ENCODE assay signal across 8 cellular contexts in the genomic region with DNA sequence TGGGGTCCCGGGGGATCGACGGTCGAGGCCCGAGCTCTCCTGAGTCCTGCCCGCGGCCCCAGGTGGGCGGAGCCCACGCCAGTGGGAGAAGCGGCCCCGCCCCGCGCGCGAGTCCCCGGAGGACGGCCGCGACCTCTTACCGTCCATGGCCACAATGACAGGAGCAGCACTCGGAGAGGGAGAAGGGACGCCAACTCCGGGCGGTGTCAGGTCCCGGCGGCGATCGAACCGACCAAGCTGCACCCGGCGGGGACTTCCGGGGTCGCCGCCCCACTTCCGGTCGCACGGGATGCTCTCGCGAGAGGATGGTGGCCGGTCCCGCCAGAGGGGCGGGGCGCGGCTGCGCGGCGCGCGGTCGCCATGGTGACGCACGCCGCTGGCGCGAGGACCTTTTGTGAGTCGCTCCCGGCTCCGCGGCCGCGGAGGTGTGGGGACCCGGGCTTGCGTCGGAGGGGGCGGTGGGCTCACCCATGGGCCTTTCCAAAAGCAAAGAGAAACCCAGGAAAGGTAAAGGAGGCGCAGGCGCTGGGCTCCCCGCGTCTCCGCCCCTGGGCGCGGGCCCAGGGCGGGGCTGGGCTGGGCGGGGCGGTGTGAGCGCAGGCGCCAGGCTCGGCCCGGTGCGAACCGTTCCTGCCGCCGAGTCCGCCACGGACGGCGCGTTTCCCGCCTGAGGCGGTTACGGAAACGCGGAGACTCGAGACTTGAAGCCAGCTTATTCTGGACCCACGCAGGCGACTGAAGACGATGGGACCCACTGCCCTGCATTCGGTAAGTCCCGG. TPM values are rescaled to one million over a fixed set of nuclear protein-coding genes. Genes with fewer than 3 reads are reported as not detected.
A peak's percentile ranks its signal among the peaks of the same experiment; 100 is the strongest.
DNase-seq lines count a peak whose midpoint lies in the region; ATAC-seq lines count a peak whose summit lies in the region.

TSS of gene CHMP1A (minus strand) at position 267 of the 779 bp plus-strand sequence. CDS start at position 147, 120 bp downstream.
TSS of gene SPATA33 (plus strand) at position 395 of the 779 bp plus-strand sequence. CDS start at position 471, 76 bp downstream.

- peak; percentile 83 for ATAC-seq in GM21447 (IDR thresholded peaks at IDR 0.05; ENCODE audit: unreplicated experiment)

- H3K27me3 ChIP-seq in HUES6 (ENCODE audit: control insufficient read depth, insufficient read depth, low read length) (no peaks in the 10 kb centered on the region), esophagus (ENCODE audit: control insufficient read depth in 1 of 2, insufficient read depth in 2 of 2, low read length in 2 of 2) (no peaks in the 10 kb centered on the region), muscle layer of colon (ENCODE audit: control insufficient read depth in 1 of 2, insufficient read depth in 2 of 2, low read length in 2 of 2) (no peaks in the 10 kb centered on the region)

- H3K36me3 ChIP-seq in HUES6 (ENCODE audit: control insufficient read depth, insufficient read depth, low read length), result peaks cover 41% of the 10 kb centered on the region
- H3K36me3 ChIP-seq in esophagus (ENCODE audit: control insufficient read depth in 2 of 2, insufficient read depth in 2 of 2, low read length in 1 of 2), result peaks cover 0 to 2% of the 10 kb centered on the region in 2 donors
- peaks cover 6% of the 10 kb centered on the region for H3K36me3 ChIP-seq in muscle layer of colon (ENCODE audit: insufficient read depth, low read length)

- no peaks in the 10 kb centered on the region for H3K9me3 ChIP-seq in HUES6 (ENCODE audit: control insufficient read depth, insufficient read depth, low read depth, low read length)
- no peaks in the 10 kb centered on the region for H3K9me3 ChIP-seq in esophagus (ENCODE audit: control insufficient read depth in 2 of 2, insufficient read depth in 1 of 2, low read depth in 1 of 2, low read length in 1 of 2)
- H3K9me3 ChIP-seq in muscle layer of colon (ENCODE audit: low read length), result no peaks in the 10 kb centered on the region

- H3K4me1 ChIP-seq in HUES6 (ENCODE audit: control insufficient read depth, insufficient read depth, low read length) (peaks cover 12% of the 10 kb centered on the region), esophagus (ENCODE audit: control insufficient read depth in 2 of 2, insufficient read depth in 2 of 2, low read length in 1 of 2) (peaks cover 5 to 6% of the 10 kb centered on the region in 2 donors), muscle layer of colon (ENCODE audit: insufficient read depth, low read length) (peaks cover 13% of the 10 kb centered on the region)

- 0% methylated on average over 83 to 99 of the region's 99 CpGs for WGBS in esophagus, 2 donors

- peak within 1 kb of the TSS; percentile 94 for H3K9ac ChIP-seq in HUES6 (ENCODE audit: low read length)
- peak within 1 kb of the TSS; percentile 53 for H3K9ac ChIP-seq in muscle layer of colon (ENCODE audit: low read length)

- H3K4me3 ChIP-seq in HUES6 (ENCODE audit: low read depth, low read length) (peak within 1 kb of the TSS; percentile 100), esophagus (ENCODE audit: low read depth in 1 of 2, low read length in 2 of 2) (peak within 1 kb of the TSS; percentile 81 to 96), muscle layer of colon (ENCODE audit: low read depth in 1 of 2, low read length in 2 of 2) (peak within 1 kb of the TSS; percentile 97 to 99)

- H3K27ac ChIP-seq in HUES6 (ENCODE audit: low read depth, low read length) (peak within 1 kb of the TSS; percentile 70; the same call in 1 of the 2 replicates), esophagus (ENCODE audit: low read depth in 2 of 2, low read length in 1 of 2) (peak within 1 kb of the TSS; percentile 89 to 93), muscle layer of colon (ENCODE audit: low read depth, low read length) (peak within 1 kb of the TSS; percentile 86)

- DNase-seq in DMS 273 treated with DMSO at 0.1 percent for 48 hours (lab: John Stamatoyannopoulos, UW) (peak; percentile 51), OCI-M1 (lab: John Stamatoyannopoulos, UW) (peak; percentile 95), activated T-cell treated with anti-CD3 and anti-CD28 coated beads for 48 hours (ENCODE audit: low read depth) (peak; percentile 93)
- DNase-seq in stimulated activated CD8-positive, alpha-beta memory T cell treated with anti-CD3 and anti-CD28 coated beads, Interleukin-7, amount 100 ng/mL, for 1 hour (ENCODE audit: low read depth in 2 of 2), result peak; percentile 85 to 86

RNA-seq across cellular contexts. Expression of gene CHMP1A, which starts in this region (rescaled TPM):
- 10 to 100 TPM; 58.8 to 71.9 TPM for polyA plus RNA-seq in esophagus

RNA-seq across cellular contexts. Expression of gene SPATA33, which starts in this region (rescaled TPM):
- 1 to 10 TPM; 3.5 to 5.4 TPM for polyA plus RNA-seq in esophagus

Comparison
In these comparisons a context has a peak if more than half of its experiments do, and no peak if none do; other contexts are left out.
1. Peak in every context shown above with its lines: DNase-seq, ATAC-seq, H3K4me3 ChIP-seq and H3K27ac ChIP-seq.